ENCODE assay signal across 31 cellular contexts in genomic region chr9:34963577-34963976, GRCh38. TPM values are rescaled to one million over a fixed set of nuclear protein-coding genes. Genes with fewer than 3 reads are reported as not detected.
"Had no signal": no experiment of that assay in that cellular context is flagged by ENCODE, and none has a peak within 500 bp of the region (broad histone marks: within the 10 kb centered on the region; RNA-seq: fewer than 3 reads in every experiment).

No MANE protein-coding gene starts in this region.

- ATAC-seq: activated CD8-positive, alpha-beta T cell treated with anti-CD3 and anti-CD28 coated beads for 36 hours; activated T-helper 17 cell treated with anti-CD3 and anti-CD28 coated beads, Interleukin-2, amount 50 U/mL, for 72 hours; PC-3 had no signal

- H3K9me3 ChIP-seq: ascending aorta, MG63, Peyer's patch, SJSA1, SK-N-SH had no signal

- H3K36me3 ChIP-seq: ascending aorta, MG63, Peyer's patch, SJSA1 had no signal

- H3K4me1 ChIP-seq: SJSA1 had no signal

- H3K4me3 ChIP-seq: ascending aorta, MG63, Peyer's patch, SJSA1 had no signal

- H3K27ac ChIP-seq: ascending aorta, Peyer's patch, SJSA1 had no signal

- H3K27me3 ChIP-seq: ascending aorta had no signal

- DNase-seq: activated CD4-positive, alpha-beta T cell treated with anti-CD3 and anti-CD28 coated beads, Interleukin-2, amount 10 ng/mL, durations not matched to agents 24 days and 14 days; activated CD4-positive, alpha-beta T cell treated with anti-CD3 and anti-CD28 coated beads, Interleukin-2, amount 50 U/mL, for 4 hours; activated CD8-positive, alpha-beta T cell treated with anti-CD3 and anti-CD28 coated beads for 36 hours; activated effector memory CD4-positive, alpha-beta T cell treated with anti-CD3 and anti-CD28 coated beads, Interleukin-2, amount 50 U/mL, for 16 hours; activated naive CD4-positive, alpha-beta T cell; activated naive CD4-positive, alpha-beta T cell treated with anti-CD3 and anti-CD28 coated beads, Interleukin-2, amount 50 U/mL, for 16 hours; activated naive CD8-positive, alpha-beta T cell treated with anti-CD3 and anti-CD28 coated beads for 36 hours; activated T-cell treated with anti-CD3 and anti-CD28 coated beads for 4 hours; activated T-cell treated with anti-CD3 and anti-CD28 coated beads, Interleukin-2, amount 50 U/mL, for 48 hours; amniotic stem cell; Karpas-422; KBM-7; MG63; NCI-H1048; NCI-H1105 treated with DMSO at 0.1 percent for 48 hours; NCI-H1436; NCI-H1694; NCI-H1930; NCI-H2171; NCI-H510A; NCI-H526; NCI-H748 treated with DMSO at 0.1 percent for 48 hours; NK-92 treated with Interleukin-12 subunit alpha and Interleukin-12 subunit beta, amount 100 ng/mL, for 24 hours; PC-3; Peyer's patch; RPMI8226; SHP77 treated with DMSO at 0.1 percent for 48 hours; SK-N-SH had no signal

RNA-seq across cellular contexts. Expression of gene PHF24, which starts 5.5 kb away (rescaled TPM):
- total RNA-seq: ascending aorta, PC-3, SJSA1 had no signal
